Comparison of ENCODE assay signal across 8 cellular contexts in genomic region chr17:15699413-15699924, GRCh38. TPM values are rescaled to one million over a fixed set of nuclear protein-coding genes. Genes with fewer than 3 reads are reported as not detected.
A peak's percentile ranks its signal among the peaks of the same experiment; 100 is the strongest.
DNase-seq lines count a peak whose midpoint lies in the region; ATAC-seq and TF ChIP-seq lines count a peak whose summit lies in the region.
"Not testable (repeated sequence)": the region's sequence is repeated elsewhere in the genome, so short reads cannot be mapped to it uniquely, and the experiment has no call there.

Gene ZNF286A, plus strand, starts transcription at chr17:15699752. Its CDS starts 578 bp downstream, at chr17:15700330.

- not testable (repeated sequence) for H3K27me3 Mint-ChIP-seq in activated naive CD8-positive, alpha-beta T cell treated with anti-CD3 and anti-CD28 coated beads for 36 hours; osteocyte (ENCODE audit: unreplicated experiment)

- not testable (repeated sequence) for H3K9me2 ChIP-seq in SU-DHL-6 (replicated peaks; ENCODE audit: insufficient read depth, low read length)

- H3K27me3 ChIP-seq in SU-DHL-6 (ENCODE audit: low read length); thoracic aorta (replicated peaks; ENCODE audit: insufficient read depth): not testable (repeated sequence)

- peaks cover 22% of the 10 kb centered on the region for H3K36me3 Mint-ChIP-seq in activated naive CD8-positive, alpha-beta T cell treated with anti-CD3 and anti-CD28 coated beads for 36 hours
- not testable (repeated sequence) for H3K36me3 Mint-ChIP-seq in osteocyte (ENCODE audit: unreplicated experiment)

- intact Hi-C loops in head of caudate nucleus (cut with DNase I) = not testable (repeated sequence)

- ATAC-seq in HG02763 (IDR thresholded peaks at IDR 0.05; ENCODE audit: unreplicated experiment) = peak; percentile 96
- peak; percentile 99 for ATAC-seq in thoracic aorta (ENCODE audit: insufficient number of reproducible peaks, low FRiP score, low read depth)

- H3K4me3 ChIP-seq in GM12875 (ENCODE audit: low read depth, low read length) (peak within 1 kb of the TSS; percentile 60), SU-DHL-6 (ENCODE audit: insufficient read depth, low read length, poor library complexity, severe bottlenecking) (peak within 1 kb of the TSS; percentile 58), thoracic aorta (peak within 1 kb of the TSS; percentile 78)

- H3K27ac Mint-ChIP-seq in activated naive CD8-positive, alpha-beta T cell treated with anti-CD3 and anti-CD28 coated beads for 36 hours = peak within 1 kb of the TSS; percentile 84
- H3K27ac Mint-ChIP-seq in osteocyte (ENCODE audit: unreplicated experiment) = peak within 1 kb of the TSS; percentile 83

- not testable (repeated sequence) for H3K36me3 ChIP-seq in SU-DHL-6 (ENCODE audit: low read length); thoracic aorta

- H3K4me1 ChIP-seq in thoracic aorta (ENCODE audit: control insufficient read depth in 1 of 2, low read depth in 2 of 2) = not testable (repeated sequence)

- not testable (repeated sequence) for H3K9me3 Mint-ChIP-seq in activated naive CD8-positive, alpha-beta T cell treated with anti-CD3 and anti-CD28 coated beads for 36 hours; osteocyte (ENCODE audit: unreplicated experiment)

- H3K4me2 ChIP-seq in SU-DHL-6 (ENCODE audit: low read depth, low read length, poor library complexity, severe bottlenecking) = peak within 1 kb of the TSS; percentile 64

- not testable (repeated sequence) for H4K20me1 ChIP-seq in SU-DHL-6 (ENCODE audit: low read depth, low read length)

- H3K9me3 ChIP-seq in SU-DHL-6 (ENCODE audit: insufficient read depth, low read length); thoracic aorta: not testable (repeated sequence)

- peak within 1 kb of the TSS; percentile 84 for H3K4me3 Mint-ChIP-seq in activated naive CD8-positive, alpha-beta T cell treated with anti-CD3 and anti-CD28 coated beads for 36 hours
- peak within 1 kb of the TSS; percentile 86 for H3K4me3 Mint-ChIP-seq in osteocyte (ENCODE audit: unreplicated experiment)

- not testable (repeated sequence) for H3F3A ChIP-seq in SU-DHL-6 (ENCODE audit: insufficient read depth)

- not testable (repeated sequence) for TF ChIP-seq CTCF in GM12875 (IDR thresholded peaks at IDR 0.05; ENCODE audit: borderline replicate concordance, insufficient read depth, low read depth, low read length); SU-DHL-6 (IDR thresholded peaks at IDR 0.05; ENCODE audit: insufficient read depth, low read length, poor library complexity, severe bottlenecking); osteocyte (IDR thresholded peaks at IDR 0.05); thoracic aorta (IDR thresholded peaks at IDR 0.05)

- DNase-seq in NCI-H1417 (lab: John Stamatoyannopoulos, UW) (peak; percentile 97 to 99 (median 99)), head of caudate nucleus (peak; percentile 95 to 100 (median 99)), osteocyte (ENCODE audit: extremely low spot score, unreplicated experiment) (peak; percentile 100), thoracic aorta (ENCODE audit: low spot score) (peak; percentile 94)
- peak; percentile 97 for DNase-seq in activated naive CD8-positive, alpha-beta T cell treated with anti-CD3 and anti-CD28 coated beads for 36 hours

- peak within 1 kb of the TSS; percentile 66 for H3K9ac ChIP-seq in SU-DHL-6 (ENCODE audit: low read length)

- H3K27ac ChIP-seq in SU-DHL-6 (ENCODE audit: low read depth, low read length) = peak within 1 kb of the TSS; percentile 49; the same call in 1 of the 2 replicates
- peak within 1 kb of the TSS in 1 of 2 donors; percentile 34 for H3K27ac ChIP-seq in thoracic aorta

- not testable (repeated sequence) for H3K4me1 Mint-ChIP-seq in activated naive CD8-positive, alpha-beta T cell treated with anti-CD3 and anti-CD28 coated beads for 36 hours; osteocyte (ENCODE audit: unreplicated experiment)

- H2AFZ ChIP-seq in SU-DHL-6 (ENCODE audit: low read depth, low read length, severe bottlenecking) = peak within 1 kb of the TSS; percentile 77

- H3K79me2 ChIP-seq in SU-DHL-6 (ENCODE audit: insufficient read depth, low read length) = not testable (repeated sequence)

RNA-seq across cellular contexts. Expression of gene ZNF286A, which starts in this region (rescaled TPM):
- 10 to 100 TPM; 37.1 to 40.4 TPM for total RNA-seq in activated naive CD8-positive, alpha-beta T cell treated with anti-CD3 and anti-CD28 coated beads for 36 hours
- total RNA-seq in osteocyte = 38.5 and 39.0 TPM in 2 replicates
- total RNA-seq in thoracic aorta = 10 to 100 TPM in 1 of 2 donors, 1 to 10 TPM in 1; 7.6 to 22.4 TPM
